In genomic region chr20:15924556-15924955, GRCh38 we compare ENCODE assay signal across 33 cellular contexts.
"Had no signal": no experiment of that assay in that cellular context is flagged by ENCODE, and none has a peak within 500 bp of the region (broad histone marks: within the 10 kb centered on the region; RNA-seq: fewer than 3 reads in every experiment).

No MANE protein-coding gene starts in this region.

- ATAC-seq: activated CD4-positive, alpha-beta T cell treated with anti-CD3 and anti-CD28 coated beads for 36 hours; activated CD8-positive, alpha-beta memory T cell treated with anti-CD3 and anti-CD28 coated beads, Interleukin-2, amount 10 ng/mL, durations not matched to agents 7 days and 5 days; activated CD8-positive, alpha-beta T cell treated with anti-CD3 and anti-CD28 coated beads, Interleukin-2, amount 10 ng/mL, durations not matched to agents 7 days and 5 days; activated naive CD8-positive, alpha-beta T cell treated with anti-CD3 and anti-CD28 coated beads, Interleukin-2, amount 50 U/mL, for 24 hours; esophagus mucosa; T-helper 17 cell had no signal

- FAIRE-seq: frontal cortex had no signal

- H3K9me3 Mint-ChIP-seq: activated naive CD8-positive, alpha-beta T cell treated with anti-CD3 and anti-CD28 coated beads for 36 hours; endodermal cell had no signal

- H3K27me3 Mint-ChIP-seq: activated CD4-positive, alpha-beta memory T cell treated with anti-CD3 and anti-CD28 coated beads for 36 hours; activated CD4-positive, alpha-beta T cell treated with anti-CD3 and anti-CD28 coated beads for 36 hours; activated CD4-positive, alpha-beta T cell treated with anti-CD3 and anti-CD28 coated beads, Interleukin-2, amount 10 ng/mL, durations not matched to agents 24 days and 14 days; activated CD8-positive, alpha-beta memory T cell treated with anti-CD3 and anti-CD28 coated beads, Interleukin-2, amount 10 ng/mL, durations not matched to agents 7 days and 5 days; activated naive CD4-positive, alpha-beta T cell treated with anti-CD3 and anti-CD28 coated beads, Interleukin-2, amount 50 U/mL, for 24 hours; activated naive CD8-positive, alpha-beta T cell treated with anti-CD3 and anti-CD28 coated beads for 36 hours; T-helper 17 cell had no signal

- H3K36me3 Mint-ChIP-seq: activated CD4-positive, alpha-beta memory T cell treated with anti-CD3 and anti-CD28 coated beads for 36 hours; activated CD8-positive, alpha-beta memory T cell treated with anti-CD3 and anti-CD28 coated beads, Interleukin-2, amount 10 ng/mL, durations not matched to agents 7 days and 5 days; activated naive CD4-positive, alpha-beta T cell treated with anti-CD3 and anti-CD28 coated beads, Interleukin-2, amount 50 U/mL, for 24 hours; activated naive CD8-positive, alpha-beta T cell treated with anti-CD3 and anti-CD28 coated beads for 36 hours; brain had no signal

- H3K4me1 Mint-ChIP-seq: activated CD4-positive, alpha-beta T cell treated with anti-CD3 and anti-CD28 coated beads for 36 hours; activated CD4-positive, alpha-beta T cell treated with anti-CD3 and anti-CD28 coated beads, Interleukin-2, amount 10 ng/mL, durations not matched to agents 24 days and 14 days; activated CD8-positive, alpha-beta memory T cell treated with anti-CD3 and anti-CD28 coated beads, Interleukin-2, amount 10 ng/mL, durations not matched to agents 7 days and 5 days; activated naive CD4-positive, alpha-beta T cell treated with anti-CD3 and anti-CD28 coated beads, Interleukin-2, amount 50 U/mL, for 24 hours; activated naive CD8-positive, alpha-beta T cell treated with anti-CD3 and anti-CD28 coated beads for 36 hours; endodermal cell; T-helper 17 cell had no signal

- H3K27ac Mint-ChIP-seq: activated CD4-positive, alpha-beta memory T cell treated with anti-CD3 and anti-CD28 coated beads for 36 hours; activated CD4-positive, alpha-beta T cell treated with anti-CD3 and anti-CD28 coated beads for 36 hours; activated CD4-positive, alpha-beta T cell treated with anti-CD3 and anti-CD28 coated beads, Interleukin-2, amount 10 ng/mL, durations not matched to agents 24 days and 14 days; activated CD8-positive, alpha-beta memory T cell treated with anti-CD3 and anti-CD28 coated beads, Interleukin-2, amount 10 ng/mL, durations not matched to agents 7 days and 5 days; activated CD8-positive, alpha-beta T cell treated with anti-CD3 and anti-CD28 coated beads, Interleukin-2, amount 10 ng/mL, durations not matched to agents 7 days and 5 days; activated naive CD4-positive, alpha-beta T cell treated with anti-CD3 and anti-CD28 coated beads for 36 hours; activated naive CD4-positive, alpha-beta T cell treated with anti-CD3 and anti-CD28 coated beads, Interleukin-2, amount 50 U/mL, for 24 hours; activated naive CD8-positive, alpha-beta T cell treated with anti-CD3 and anti-CD28 coated beads for 36 hours; activated naive CD8-positive, alpha-beta T cell treated with anti-CD3 and anti-CD28 coated beads, Interleukin-2, amount 50 U/mL, for 24 hours; activated T-helper 1 cell treated with anti-CD3 and anti-CD28 coated beads, Interleukin-12 subunit alpha, Interleukin-12 subunit beta, Interleukin-2, Interleukin-4 antibody, amounts not matched to agents 30 ng/mL and 10 ng/mL and 1 ng/mL, durations not matched to agents 14 hours and 24 hours and 36 hours; activated T-helper 2 cell treated with anti-CD3 and anti-CD28 coated beads, Interferon-gamma antibody, Interleukin-2, Interleukin-4, amounts not matched to agents 10 μg/mL and 5 μg/mL and 100 μg/mL, durations not matched to agents 14 hours and 24 hours and 36 hours; brain; endodermal cell; T-helper 17 cell; T-helper 2 cell treated with Interferon-gamma antibody and Interleukin-4, amounts not matched to agents 5 μg/mL and 100 μg/mL, for 36 hours had no signal

- H3K4me3 Mint-ChIP-seq: activated CD4-positive, alpha-beta memory T cell treated with anti-CD3 and anti-CD28 coated beads for 36 hours; activated CD4-positive, alpha-beta T cell treated with anti-CD3 and anti-CD28 coated beads for 36 hours; activated CD4-positive, alpha-beta T cell treated with anti-CD3 and anti-CD28 coated beads, Interleukin-2, amount 10 ng/mL, durations not matched to agents 24 days and 14 days; activated CD8-positive, alpha-beta memory T cell treated with anti-CD3 and anti-CD28 coated beads, Interleukin-2, amount 10 ng/mL, durations not matched to agents 7 days and 5 days; activated CD8-positive, alpha-beta T cell treated with anti-CD3 and anti-CD28 coated beads, Interleukin-2, amount 10 ng/mL, durations not matched to agents 7 days and 5 days; activated naive CD4-positive, alpha-beta T cell treated with anti-CD3 and anti-CD28 coated beads for 36 hours; activated naive CD4-positive, alpha-beta T cell treated with anti-CD3 and anti-CD28 coated beads, Interleukin-2, amount 50 U/mL, for 24 hours; activated naive CD8-positive, alpha-beta T cell treated with anti-CD3 and anti-CD28 coated beads for 36 hours; activated naive CD8-positive, alpha-beta T cell treated with anti-CD3 and anti-CD28 coated beads, Interleukin-2, amount 50 U/mL, for 24 hours; activated T-helper 1 cell treated with anti-CD3 and anti-CD28 coated beads, Interleukin-12 subunit alpha, Interleukin-12 subunit beta, Interleukin-2, Interleukin-4 antibody, amounts not matched to agents 30 ng/mL and 10 ng/mL and 1 ng/mL, durations not matched to agents 14 hours and 24 hours and 36 hours; brain; endodermal cell; T-helper 17 cell; T-helper 2 cell treated with Interferon-gamma antibody and Interleukin-4, amounts not matched to agents 5 μg/mL and 100 μg/mL, for 36 hours had no signal

- DNase-seq: activated CD4-positive, alpha-beta memory T cell treated with anti-CD3 and anti-CD28 coated beads for 36 hours; activated CD4-positive, alpha-beta T cell treated with anti-CD3 and anti-CD28 coated beads for 36 hours; activated CD4-positive, alpha-beta T cell treated with anti-CD3 and anti-CD28 coated beads, Interleukin-2, amount 10 ng/mL, durations not matched to agents 24 days and 14 days; activated CD4-positive, CD25-positive, alpha-beta regulatory T cell; activated CD4-positive, CD25-positive, alpha-beta regulatory T cell treated with anti-CD3 and anti-CD28 coated beads, Interleukin-2, amount 50 U/mL, for 72 hours; activated CD8-positive, alpha-beta memory T cell treated with anti-CD3 and anti-CD28 coated beads, Interleukin-2, amount 10 ng/mL, durations not matched to agents 7 days and 5 days; activated CD8-positive, alpha-beta memory T cell treated with anti-CD3 and anti-CD28 coated beads, Interleukin-2, amount 50 U/mL, for 4 hours; activated CD8-positive, alpha-beta T cell treated with anti-CD3 and anti-CD28 coated beads, Interleukin-2, amount 10 ng/mL, durations not matched to agents 7 days and 5 days; activated effector memory CD4-positive, alpha-beta T cell treated with anti-CD3 and anti-CD28 coated beads, Interleukin-2, amount 50 U/mL, for 16 hours; activated naive CD4-positive, alpha-beta T cell treated with anti-CD3 and anti-CD28 coated beads for 36 hours; activated naive CD8-positive, alpha-beta T cell treated with anti-CD3 and anti-CD28 coated beads for 36 hours; activated naive CD8-positive, alpha-beta T cell treated with anti-CD3 and anti-CD28 coated beads, Interleukin-2, amount 50 U/mL, for 24 hours; activated T-cell treated with anti-CD3 and anti-CD28 coated beads, Interleukin-2, amount 50 U/mL, for 1 hour; activated T-cell treated with anti-CD3 and anti-CD28 coated beads, Interleukin-2, amount 50 U/mL, for 48 hours; adrenal gland; amygdala; central memory CD4-positive, alpha-beta T cell; cerebellar nuclear complex; colonic mucosa; effector memory CD4-positive, alpha-beta T cell; endodermal cell; foreskin fibroblast; head of caudate nucleus; T-helper 17 cell; T1000; WERI-Rb-1 had no signal
